Comparison of ENCODE assay signal across 8 cellular contexts in genomic region chr12:112380663-112381420, GRCh38. TPM values are rescaled to one million over a fixed set of nuclear protein-coding genes. Genes with fewer than 3 reads are reported as not detected.
DNase-seq lines count a peak whose midpoint lies in the region; ATAC-seq and TF ChIP-seq lines count a peak whose summit lies in the region.

No MANE protein-coding gene starts in this region.

- H3K4me1 Mint-ChIP-seq in activated CD4-positive, alpha-beta T cell treated with anti-CD3 and anti-CD28 coated beads for 36 hours: peaks cover 22% of the 10 kb centered on the region
- peaks cover 20 to 22% of the 10 kb centered on the region in 2 donors for H3K4me1 Mint-ChIP-seq in natural killer cell treated with Interleukin-12 subunit alpha and Interleukin-12 subunit beta and Interleukin-15 and Interleukin-18, amount 100 ng/mL, for 72 hours (ENCODE audit: low read depth in 2 of 2)

- intact Hi-C loops in activated CD4-positive, alpha-beta T cell treated with anti-CD3 and anti-CD28 coated beads for 36 hours (cut with DNase I, micrococcal nuclease): loop anchor here (5.0 to 10.0 kb wide), 3 partner anchors 249 to 696 kb away; partner anchors contain the start of genes ACAD10 (in 1 of the 2), BRAP (in 1 of the 2) and NAA25 (in 1 of the 2)

- H3K27ac ChIP-seq in epithelial cell of prostate: peak overlapping the region; percentile 71

- DNase-seq in activated CD4-positive, alpha-beta T cell treated with anti-CD3 and anti-CD28 coated beads for 36 hours: peak; percentile 31
- no peak for DNase-seq in activated CD4-positive, alpha-beta T cell treated with anti-CD3 and anti-CD28 coated beads for 4 hours
- DNase-seq in RPMI8226 (peak; percentile 12), epithelial cell of prostate (ENCODE audit: low read depth, low spot score) (no peak), NCI-H774 (lab: John Stamatoyannopoulos, UW) (no peak), omental fat pad (ENCODE audit: low spot score) (no peak)
- DNase-seq in natural killer cell treated with Interleukin-12 subunit alpha and Interleukin-12 subunit beta and Interleukin-15 and Interleukin-18, amount 100 ng/mL, for 72 hours (ENCODE audit: low spot score): no peak

- peak overlapping the region; percentile 90 for H3K27ac Mint-ChIP-seq in activated CD4-positive, alpha-beta T cell treated with anti-CD3 and anti-CD28 coated beads for 36 hours
- peak overlapping the region; percentile 87 to 92 for H3K27ac Mint-ChIP-seq in natural killer cell treated with Interleukin-12 subunit alpha and Interleukin-12 subunit beta and Interleukin-15 and Interleukin-18, amount 100 ng/mL, for 72 hours

- POLR2A ChIA-PET in activated CD4-positive, alpha-beta T cell treated with anti-CD3 and anti-CD28 coated beads for 36 hours (lab: Charles Lee): no interaction called here

- H3K36me3 Mint-ChIP-seq in activated CD4-positive, alpha-beta T cell treated with anti-CD3 and anti-CD28 coated beads for 36 hours (ENCODE audit: low read depth): peaks cover 2% of the 10 kb centered on the region
- no peaks in the 10 kb centered on the region for H3K36me3 Mint-ChIP-seq in natural killer cell treated with Interleukin-12 subunit alpha and Interleukin-12 subunit beta and Interleukin-15 and Interleukin-18, amount 100 ng/mL, for 72 hours

- H3K27me3 Mint-ChIP-seq in activated CD4-positive, alpha-beta T cell treated with anti-CD3 and anti-CD28 coated beads for 36 hours: no peaks in the 10 kb centered on the region
- no peaks in the 10 kb centered on the region for H3K27me3 Mint-ChIP-seq in natural killer cell treated with Interleukin-12 subunit alpha and Interleukin-12 subunit beta and Interleukin-15 and Interleukin-18, amount 100 ng/mL, for 72 hours

- CTCF ChIA-PET in activated CD4-positive, alpha-beta T cell treated with anti-CD3 and anti-CD28 coated beads for 36 hours (lab: Charles Lee): interaction anchor here (0.8 to 1.0 kb wide), 2 partner anchors 13 to 30 kb away, joined by 3 to 4 read pairs; no protein-coding TSS in a partner anchor

- H3K9me3 Mint-ChIP-seq in activated CD4-positive, alpha-beta T cell treated with anti-CD3 and anti-CD28 coated beads for 36 hours (ENCODE audit: low read depth): no peaks in the 10 kb centered on the region
- H3K9me3 Mint-ChIP-seq in natural killer cell treated with Interleukin-12 subunit alpha and Interleukin-12 subunit beta and Interleukin-15 and Interleukin-18, amount 100 ng/mL, for 72 hours: no peaks in the 10 kb centered on the region

- TF ChIP-seq CTCF in omental fat pad (IDR thresholded peaks at IDR 0.05): no peak

- H3K4me3 Mint-ChIP-seq in activated CD4-positive, alpha-beta T cell treated with anti-CD3 and anti-CD28 coated beads for 36 hours: peak overlapping the region; percentile 91
- H3K4me3 Mint-ChIP-seq in natural killer cell treated with Interleukin-12 subunit alpha and Interleukin-12 subunit beta and Interleukin-15 and Interleukin-18, amount 100 ng/mL, for 72 hours: peak overlapping the region; percentile 98

- ATAC-seq in activated CD4-positive, alpha-beta T cell treated with anti-CD3 and anti-CD28 coated beads for 36 hours: no peak
- no peak for ATAC-seq in natural killer cell treated with Interleukin-12 subunit alpha and Interleukin-12 subunit beta and Interleukin-15 and Interleukin-18, amount 100 ng/mL, for 72 hours
- ATAC-seq in GM21381 (IDR thresholded peaks at IDR 0.05; ENCODE audit: unreplicated experiment): no peak
- no peak for ATAC-seq in omental fat pad (ENCODE audit: low FRiP score)

RNA-seq across cellular contexts. Expression of gene HECTD4, which starts 1.4 kb away (rescaled TPM):
- 10 to 100 TPM; 22.2 to 23.8 TPM for total RNA-seq in activated CD4-positive, alpha-beta T cell treated with anti-CD3 and anti-CD28 coated beads for 36 hours
- total RNA-seq in natural killer cell treated with Interleukin-12 subunit alpha and Interleukin-12 subunit beta and Interleukin-15 and Interleukin-18, amount 100 ng/mL, for 72 hours: 10 to 100 TPM; 51.3 to 76.7 TPM
- total RNA-seq in omental fat pad: 10 to 100 TPM; 26.6 to 47.1 (median 33.2) TPM

RNA-seq across cellular contexts. Expression of gene RPL6, which starts 28.6 kb away (rescaled TPM):
- total RNA-seq in activated CD4-positive, alpha-beta T cell treated with anti-CD3 and anti-CD28 coated beads for 36 hours: 1,000 to 10,000 TPM; 2,097 to 2,202 TPM
- 1,000 to 10,000 TPM; 1,014 to 1,216 TPM for total RNA-seq in natural killer cell treated with Interleukin-12 subunit alpha and Interleukin-12 subunit beta and Interleukin-15 and Interleukin-18, amount 100 ng/mL, for 72 hours
- 1,000 to 10,000 TPM; 1,425 to 1,649 (median 1,557) TPM for total RNA-seq in omental fat pad

RNA-seq across cellular contexts. Expression of gene PTPN11, which starts 37.9 kb away (rescaled TPM):
- 100 to 1,000 TPM; 129 to 134 TPM for total RNA-seq in activated CD4-positive, alpha-beta T cell treated with anti-CD3 and anti-CD28 coated beads for 36 hours
- 100 to 1,000 TPM; 107 to 135 TPM for total RNA-seq in natural killer cell treated with Interleukin-12 subunit alpha and Interleukin-12 subunit beta and Interleukin-15 and Interleukin-18, amount 100 ng/mL, for 72 hours
- total RNA-seq in omental fat pad: 100 to 1,000 TPM in 3 of 4 donors, 10 to 100 TPM in 1; 98.0 to 134 (median 122) TPM

Comparison
In these comparisons a context has a peak if more than half of its experiments do, and no peak if none do; other contexts are left out.
1. DNase-seq: peak in activated CD4-positive, alpha-beta T cell treated with anti-CD3 and anti-CD28 coated beads for 36 hours (single experiment) and RPMI8226 (single experiment); none in activated CD4-positive, alpha-beta T cell treated with anti-CD3 and anti-CD28 coated beads for 4 hours (0 of 2), epithelial cell of prostate (single experiment), natural killer cell treated with Interleukin-12 subunit alpha and Interleukin-12 subunit beta and Interleukin-15 and Interleukin-18, amount 100 ng/mL, for 72 hours (single experiment), NCI-H774 (single experiment) and omental fat pad (single experiment).